Comparison of ENCODE assay signal across 21 cellular contexts in the genomic region with DNA sequence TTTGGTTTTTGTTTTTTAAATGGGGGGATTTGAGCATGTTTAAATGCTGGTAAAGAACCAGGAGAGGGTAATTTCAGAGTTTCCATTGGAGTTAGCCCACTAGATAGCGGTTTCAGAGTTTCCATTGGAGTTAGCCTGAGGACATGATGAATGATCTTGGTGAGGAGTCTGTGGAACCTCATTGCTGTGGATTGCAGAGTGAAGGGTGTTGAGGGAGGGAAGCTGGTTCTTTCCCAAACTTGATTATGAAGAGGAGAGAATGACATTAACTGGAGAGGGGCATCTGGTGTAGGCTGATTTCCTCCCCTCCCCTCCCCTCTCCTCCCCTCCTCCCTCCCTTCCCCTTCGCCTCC. TPM values are rescaled to one million over a fixed set of nuclear protein-coding genes. Genes with fewer than 3 reads are reported as not detected.
DNase-seq lines count a peak whose midpoint lies in the region; FAIRE-seq and TF ChIP-seq lines count a peak whose summit lies in the region.
"Had no signal": no experiment of that assay in that cellular context is flagged by ENCODE, and none has a peak within 500 bp of the region (broad histone marks: within the 10 kb centered on the region; RNA-seq: fewer than 3 reads in every experiment).

No MANE protein-coding gene starts in this region.

- H3K27me3 ChIP-seq in mammary epithelial cell (ENCODE audit: insufficient read depth, low read length): no peaks in the 10 kb centered on the region
- H3K27me3 ChIP-seq: SJCRH30 had no signal

- peak overlapping the region; percentile 79 for H3K27ac Mint-ChIP-seq in nephron progenitor cell
- H3K27ac Mint-ChIP-seq: activated CD4-positive, alpha-beta T cell treated with anti-CD3 and anti-CD28 coated beads for 36 hours had no signal

- H3K36me3 ChIP-seq in mammary epithelial cell (ENCODE audit: insufficient read depth, low read length): no peaks in the 10 kb centered on the region
- H3K36me3 ChIP-seq: SJCRH30 had no signal

- H3K79me2 ChIP-seq in mammary epithelial cell (ENCODE audit: insufficient read depth, low read length): peaks cover 82% of the 10 kb centered on the region

- no TSS peak for BruUV-seq in mammary epithelial cell (replicated peaks; lab: Mats Ljungman, UMichigan)

- no peak overlapping the region for H3K27ac ChIP-seq in mammary epithelial cell (ENCODE audit: insufficient read depth, low read depth, low read length)
- H3K27ac ChIP-seq: SJCRH30, skin epidermis had no signal

- peak overlapping the region; percentile 50 for H3K4me3 Mint-ChIP-seq in nephron progenitor cell
- H3K4me3 Mint-ChIP-seq: activated CD4-positive, alpha-beta T cell treated with anti-CD3 and anti-CD28 coated beads for 36 hours had no signal

- no peak overlapping the region for H3K4me3 ChIP-seq in mammary epithelial cell (replicated peaks in 1 of 3; ENCODE audit: insufficient read depth in 1 of 3, low read depth in 2 of 3, low read length in 3 of 3)
- H3K4me3 ChIP-seq: K562, SJCRH30, skin epidermis had no signal

- H3K9me3 Mint-ChIP-seq in nephron progenitor cell: no peaks in the 10 kb centered on the region

- peaks cover 12% of the 10 kb centered on the region for H3K4me1 Mint-ChIP-seq in nephron progenitor cell

- H4K20me1 ChIP-seq in mammary epithelial cell (ENCODE audit: insufficient read depth, low read length): peaks cover 2% of the 10 kb centered on the region

- CTCF ChIA-PET in mammary epithelial cell (lab: Charles Lee; ENCODE audit: low non-redundant PET): interaction anchor here (0.7 kb wide), 1 partner anchor 80 kb away, joined by 4 read pairs; no protein-coding TSS in a partner anchor

- peaks cover 12% of the 10 kb centered on the region for H3K36me3 Mint-ChIP-seq in nephron progenitor cell (ENCODE audit: low read depth)

- in situ Hi-C loops in mammary epithelial cell (cut with MboI; ENCODE audit: low sequenced_read_pairs in 2 of 2): no loop called here

- no peaks in the 10 kb centered on the region for H3K9me3 ChIP-seq in mammary epithelial cell (replicated peaks; ENCODE audit: insufficient read depth, low read length)
- H3K9me3 ChIP-seq: SJCRH30 had no signal

- intact Hi-C loops in mammary epithelial cell (cut with micrococcal nuclease): no loop called here

- dilution Hi-C loops in mammary epithelial cell (cut with HindIII; ENCODE audit: low sequenced_read_pairs): no loop called here

- no peaks in the 10 kb centered on the region for H3K27me3 Mint-ChIP-seq in nephron progenitor cell (ENCODE audit: low read depth, poor library complexity)

- TF ChIP-seq CTCF in nephron progenitor cell (IDR thresholded peaks at IDR 0.05): no peak
- no peak for TF ChIP-seq CTCF in mammary epithelial cell (conservative IDR thresholded peaks at IDR 0.05 in 1 of 2, IDR thresholded peaks at IDR 0.05 in 1 of 2; ENCODE audit: extremely low read depth in 1 of 2, insufficient read depth in 1 of 2, low read depth in 1 of 2, low read length in 2 of 2)

- no peak overlapping the region for H2AFZ ChIP-seq in mammary epithelial cell (ENCODE audit: low read depth, low read length)

- DNase-seq in AG08395 (ENCODE audit: low spot score) (peak; percentile 15), NCI-H226 (peak; percentile 20), astrocyte of the hippocampus (ENCODE audit: low read depth, low spot score) (peak; percentile 13), nephron progenitor cell (no peak), mammary epithelial cell (no peak), HT-29 (ENCODE audit: low spot score) (no peak), pons (ENCODE audit: low spot score) (no peak), HTR-8/SVneo (ENCODE audit: insufficient read length, low spot score) (no peak)
- DNase-seq: activated CD4-positive, alpha-beta T cell treated with anti-CD3 and anti-CD28 coated beads for 36 hours; activated effector memory CD4-positive, alpha-beta T cell treated with anti-CD3 and anti-CD28 coated beads, Interleukin-2, amount 50 U/mL, for 16 hours; C1 segment of cervical spinal cord; Calu3; NCI-H1436 treated with DMSO at 0.1 percent for 48 hours; NCI-H510A treated with DMSO at 0.1 percent for 48 hours; SJCRH30; T-helper 2 cell had no signal

- FAIRE-seq in HTR-8/SVneo (lab: Jason Lieb, UNC): no peak
- FAIRE-seq: colon, GM12892, K562, RCC 7860 had no signal

- H3K4me1 ChIP-seq in mammary epithelial cell (ENCODE audit: insufficient read depth, low read length): no peaks in the 10 kb centered on the region

- WGBS in mammary epithelial cell (ENCODE audit: low coverage, missing lambda C conversion rate): 100% methylated on average over 1 of the region's 2 CpGs

- H3K4me2 ChIP-seq in mammary epithelial cell (ENCODE audit: insufficient read depth, low read depth, low read length): no peak overlapping the region

- no peak overlapping the region for H3K9ac ChIP-seq in mammary epithelial cell (ENCODE audit: insufficient read depth, low read length)

RNA-seq across cellular contexts. Expression of a gene that starts 5.0 kb away (rescaled TPM):
- 10 to 100 TPM in 1 of 2 donors, 1 to 10 TPM in 1; 7.7 to 19.4 TPM for total RNA-seq in mammary epithelial cell
- polyA plus RNA-seq in mammary epithelial cell: 6.8 TPM
- polyA minus RNA-seq in mammary epithelial cell: 11.8 TPM
- not detected in 2 replicates for total RNA-seq in HT-29 (2014; rRNA removed; shearing (Covaris generic))

Comparison
In these comparisons a context has a peak if more than half of its experiments do, and no peak if none do; other contexts are left out.
1. DNase-seq: peak in AG08395 (single experiment), NCI-H226 (single experiment) and astrocyte of the hippocampus (single experiment); none in nephron progenitor cell (single experiment), mammary epithelial cell (single experiment), HT-29 (single experiment), pons (single experiment) and HTR-8/SVneo (single experiment).